7 cellular contexts compared by ENCODE assay signal in the genomic region with DNA sequence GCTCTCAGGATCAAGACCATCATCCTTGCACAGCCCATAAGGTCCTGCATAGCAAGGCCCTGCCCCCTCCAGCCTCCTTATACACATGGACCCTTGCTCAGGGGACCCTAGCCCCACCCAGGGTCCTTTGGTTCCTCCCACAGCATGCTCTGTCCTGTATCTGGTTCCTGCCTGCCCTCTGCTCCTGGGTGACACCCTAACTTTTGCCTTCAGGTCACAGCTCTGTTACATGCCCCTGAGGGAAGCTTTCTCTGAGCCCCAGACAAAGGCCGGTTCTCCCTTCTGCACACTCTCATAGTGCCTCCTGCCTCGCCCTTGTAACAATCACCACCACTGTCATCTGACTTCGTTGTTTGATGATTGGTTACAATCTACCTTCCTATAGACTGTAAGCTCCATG.
"Had no signal": no experiment of that assay in that cellular context is flagged by ENCODE, and none has a peak within 500 bp of the region (broad histone marks: within the 10 kb centered on the region; RNA-seq: fewer than 3 reads in every experiment).

No MANE protein-coding gene starts in this region.

- H3K36me3 ChIP-seq: HAP-1 had no signal

- H3K4me2 ChIP-seq: GM23338 had no signal

- H3K4me3 ChIP-seq: GM23338, HAP-1 had no signal

- H3K27ac ChIP-seq: HL-60 had no signal

- H3K4me1 ChIP-seq: HAP-1 had no signal

- DNase-seq: H7, HFFc6 had no signal

- ATAC-seq: GM23338, HCT116, HepG2 had no signal

- H3K9me3 ChIP-seq: HAP-1 had no signal

- H2AFZ ChIP-seq: GM23338 had no signal
